8 cellular contexts compared by ENCODE assay signal in genomic region chr22:41204992-41205900, GRCh38. TPM values are rescaled to one million over a fixed set of nuclear protein-coding genes. Genes with fewer than 3 reads are reported as not detected.
DNase-seq lines count a peak whose midpoint lies in the region; ATAC-seq and TF ChIP-seq lines count a peak whose summit lies in the region.

TSS of gene L3MBTL2 (plus strand) at chr22:41205312. CDS start at chr22:41205363, 51 bp downstream.

- peak within 1 kb of the TSS; percentile 70 to 91 (median 79) for H3K4me3 ChIP-seq in spleen

- H3K27ac ChIP-seq in spleen, result peak within 1 kb of the TSS; percentile 16 to 89 (median 76)

- H3K36me3 ChIP-seq in spleen, result peaks cover 0 to 25% (median 18%) of the 10 kb centered on the region in 6 donors

- no peak for TF ChIP-seq POLR2A in spleen (IDR thresholded peaks at IDR 0.05)

- peaks cover 6 to 39% (median 20%) of the 10 kb centered on the region in 6 donors for H3K4me1 ChIP-seq in spleen

- H3K9me3 ChIP-seq in spleen, result no peaks in the 10 kb centered on the region

- peaks cover 0 to 9% (median 0%) of the 10 kb centered on the region in 7 donors for H3K27me3 ChIP-seq in spleen (replicated peaks in 1 of 7)

- 1 to 3% (median 2%) methylated on average over 29 to 47 of the region's 47 CpGs for WGBS in spleen, 5 donors

- TF ChIP-seq CTCF in spleen (IDR thresholded peaks at IDR 0.05 in 8 of 11, conservative IDR thresholded peaks at IDR 0.05 in 3 of 11), result peak in 2 of 11 experiments; percentile 27 to 30

- DNase-seq in AG08396 (ENCODE audit: low spot score) (peak; percentile 98), NCI-H345 treated with DMSO at 0.1 percent for 48 hours (lab: John Stamatoyannopoulos, UW; ENCODE audit: unreplicated experiment) (peak; percentile 86), inferior parietal cortex (ENCODE audit: extremely low spot score) (peak; percentile 99), spleen (peak; percentile 99)
- DNase-seq in activated CD4-positive, CD25-positive, alpha-beta regulatory T cell (lab: John Stamatoyannopoulos, UW), result peak; percentile 94 to 97 (median 94)
- DNase-seq in central memory CD4-positive, alpha-beta T cell, result peak; percentile 97

- intact Hi-C loops in spleen (cut with DNase I; ENCODE audit: low total_unique reads), result no loop called here

- ATAC-seq in GM19023 (IDR thresholded peaks at IDR 0.05; ENCODE audit: unreplicated experiment) (peak; percentile 96), HG03280 (IDR thresholded peaks at IDR 0.05; ENCODE audit: unreplicated experiment) (peak; percentile 98)

RNA-seq across cellular contexts. Expression of gene L3MBTL2, which starts in this region (rescaled TPM):
- total RNA-seq in spleen, result 10 to 100 TPM; 15.7 to 33.8 (median 26.5) TPM
- 10 to 100 TPM; 11.4 to 18.2 (median 12.6) TPM for polyA plus RNA-seq in spleen

Comparison
In these comparisons a context has a peak if more than half of its experiments do, and no peak if none do; other contexts are left out.
1. Peak in every context shown above with its lines: DNase-seq, ATAC-seq, H3K4me3 ChIP-seq and H3K27ac ChIP-seq.